ENCODE assay signal across 8 cellular contexts in the genomic region with DNA sequence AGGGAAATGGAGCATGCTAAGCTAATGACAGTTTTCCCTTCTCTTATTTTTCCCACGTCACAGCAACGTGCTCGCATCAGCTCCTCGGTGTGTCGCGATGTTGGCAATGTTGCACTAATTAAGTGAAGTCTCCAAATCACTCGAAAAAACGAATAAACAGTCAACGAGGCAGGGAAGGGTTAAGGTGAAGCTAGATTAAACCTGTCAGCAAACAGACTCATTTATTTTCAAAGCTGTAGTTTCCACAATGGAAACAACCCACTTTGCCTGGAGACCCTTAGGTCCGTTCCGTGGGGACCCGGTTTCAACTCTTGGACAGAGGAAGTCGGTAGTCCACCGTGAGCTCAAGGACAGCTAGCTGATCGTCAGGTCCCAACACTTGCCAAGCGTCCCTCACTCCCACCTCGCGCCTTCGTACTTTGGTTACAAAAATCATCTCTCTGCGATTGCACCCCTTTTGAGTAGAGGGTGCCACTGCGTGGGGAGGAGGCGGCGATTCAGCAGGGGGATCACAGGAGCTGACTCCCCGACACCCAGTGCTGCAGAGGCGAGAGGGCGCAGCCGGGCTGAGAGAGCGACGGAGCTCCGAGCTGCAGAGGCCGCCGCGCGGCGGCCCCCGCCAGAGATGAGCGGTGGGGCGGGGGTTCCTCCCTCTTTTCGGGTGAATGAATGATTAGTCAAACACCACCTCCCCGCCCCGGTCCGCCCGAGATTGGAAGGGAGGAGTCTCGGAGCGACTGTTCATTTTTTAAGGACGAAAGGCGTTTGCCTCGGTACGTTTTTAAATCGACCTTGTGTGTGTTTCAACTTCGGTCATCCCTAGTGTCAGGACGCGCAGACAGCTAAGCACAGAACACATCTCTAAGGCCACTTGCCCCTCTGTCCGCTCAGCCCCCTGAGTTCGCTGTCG. TPM values are rescaled to one million over a fixed set of nuclear protein-coding genes. Genes with fewer than 3 reads are reported as not detected.
DNase-seq lines count a peak whose midpoint lies in the region; ATAC-seq and TF ChIP-seq lines count a peak whose summit lies in the region.

No MANE protein-coding gene starts in this region.

- no TSS peak for BruUV-seq in Calu3 (replicated peaks; lab: Mats Ljungman, UMichigan)

- ATAC-seq in HG02610 (IDR thresholded peaks at IDR 0.05; ENCODE audit: unreplicated experiment) (peak; percentile 17), natural killer cell (peak; percentile 40 to 63 (median 61)), GM18519 (IDR thresholded peaks at IDR 0.05; ENCODE audit: low FRiP score, unreplicated experiment) (no peak), HG03520 (IDR thresholded peaks at IDR 0.05; ENCODE audit: unreplicated experiment) (no peak)
- peak; percentile 31 for ATAC-seq in activated CD8-positive, alpha-beta T cell treated with anti-CD3 and anti-CD28 coated beads, Interleukin-2, amount 10 ng/mL, durations not matched to agents 7 days and 5 days

- H3K36me3 Mint-ChIP-seq in Calu3 (ENCODE audit: insufficient read depth, unreplicated experiment) (peaks cover 12% of the 10 kb centered on the region), natural killer cell (no peaks in the 10 kb centered on the region)
- no peaks in the 10 kb centered on the region for H3K36me3 Mint-ChIP-seq in activated CD8-positive, alpha-beta T cell treated with anti-CD3 and anti-CD28 coated beads, Interleukin-2, amount 10 ng/mL, durations not matched to agents 7 days and 5 days (ENCODE audit: low read depth)

- CTCF ChIA-PET in Calu3 (lab: Charles Lee) = interaction anchor here (0.6 to 2.1 kb wide), 9 partner anchors 8 to 718 kb away, joined by 3 to 13 read pairs (median 5); no protein-coding TSS in a partner anchor
- CTCF ChIA-PET in activated CD8-positive, alpha-beta T cell treated with anti-CD3 and anti-CD28 coated beads, Interleukin-2, amount 10 ng/mL, durations not matched to agents 7 days and 5 days (lab: Charles Lee) = interaction anchor here (1.0 to 1.9 kb wide), 5 partner anchors 8 to 29 kb away, joined by 3 to 10 read pairs (median 5); no protein-coding TSS in a partner anchor

- H3K4me3 Mint-ChIP-seq in Calu3 (ENCODE audit: low read depth, unreplicated experiment) (peak overlapping the region; percentile 73), natural killer cell (peak overlapping the region; percentile 86)
- H3K4me3 Mint-ChIP-seq in activated CD8-positive, alpha-beta T cell treated with anti-CD3 and anti-CD28 coated beads, Interleukin-2, amount 10 ng/mL, durations not matched to agents 7 days and 5 days = peak overlapping the region; percentile 44

- H3K4me1 Mint-ChIP-seq in Calu3 (ENCODE audit: low read depth, unreplicated experiment) (no peaks in the 10 kb centered on the region), natural killer cell (peaks cover 7 to 11% of the 10 kb centered on the region in 2 donors)
- peaks cover 5% of the 10 kb centered on the region for H3K4me1 Mint-ChIP-seq in activated CD8-positive, alpha-beta T cell treated with anti-CD3 and anti-CD28 coated beads, Interleukin-2, amount 10 ng/mL, durations not matched to agents 7 days and 5 days (ENCODE audit: low read depth)

- H3K9me3 Mint-ChIP-seq in Calu3 (ENCODE audit: low read depth, unreplicated experiment) = no peaks in the 10 kb centered on the region
- H3K9me3 Mint-ChIP-seq in activated CD8-positive, alpha-beta T cell treated with anti-CD3 and anti-CD28 coated beads, Interleukin-2, amount 10 ng/mL, durations not matched to agents 7 days and 5 days (ENCODE audit: insufficient read depth) = no peaks in the 10 kb centered on the region
- no peaks in the 10 kb centered on the region for H3K9me3 Mint-ChIP-seq in natural killer cell

- DNase-seq in Calu3 (peak; percentile 24), foreskin fibroblast (peak; percentile 70 to 87), natural killer cell (no peak), ureter (ENCODE audit: low spot score) (peak; percentile 55)
- peak; percentile 21 for DNase-seq in activated CD8-positive, alpha-beta T cell treated with anti-CD3 and anti-CD28 coated beads, Interleukin-2, amount 10 ng/mL, durations not matched to agents 7 days and 5 days

- H3K27me3 Mint-ChIP-seq in Calu3 (ENCODE audit: unreplicated experiment) (peaks cover 94% of the 10 kb centered on the region), natural killer cell (ENCODE audit: low read depth in 2 of 2) (peaks cover 62 to 82% of the 10 kb centered on the region in 2 donors)
- peaks cover 59% of the 10 kb centered on the region for H3K27me3 Mint-ChIP-seq in activated CD8-positive, alpha-beta T cell treated with anti-CD3 and anti-CD28 coated beads, Interleukin-2, amount 10 ng/mL, durations not matched to agents 7 days and 5 days (ENCODE audit: low read depth)

- H3K27ac Mint-ChIP-seq in Calu3 (ENCODE audit: unreplicated experiment) (no peak overlapping the region), natural killer cell (no peak overlapping the region)
- H3K27ac Mint-ChIP-seq in activated CD8-positive, alpha-beta T cell treated with anti-CD3 and anti-CD28 coated beads, Interleukin-2, amount 10 ng/mL, durations not matched to agents 7 days and 5 days = no peak overlapping the region

- POLR2A ChIA-PET in activated CD8-positive, alpha-beta T cell treated with anti-CD3 and anti-CD28 coated beads, Interleukin-2, amount 10 ng/mL, durations not matched to agents 7 days and 5 days (lab: Charles Lee) = no interaction called here

- H3K4me3 ChIP-seq in foreskin fibroblast (ENCODE audit: low read depth in 1 of 2, low read length in 2 of 2) = peak overlapping the region; percentile 73 to 79

- TF ChIP-seq CTCF in Calu3 (IDR thresholded peaks at IDR 0.05; ENCODE audit: unreplicated experiment) = no peak
- peak; percentile 10 for TF ChIP-seq CTCF in foreskin fibroblast (IDR thresholded peaks at IDR 0.05; ENCODE audit: low read depth, low read length)
- no peak for TF ChIP-seq CTCF in natural killer cell (IDR thresholded peaks at IDR 0.05)

- intact Hi-C loops in Calu3 (cut with micrococcal nuclease; ENCODE audit: unreplicated experiment) (no loop called here), natural killer cell (cut with micrococcal nuclease) (no loop called here)

RNA-seq across cellular contexts. Expression of gene BMPER, which starts 1.3 kb away (rescaled TPM):
- total RNA-seq in Calu3 (2022) (not detected in 2 replicates), natural killer cell (under 1 TPM; 0.32 to 0.64 (median 0.50) TPM), ureter (6.8 TPM)
- not detected for total RNA-seq in activated CD8-positive, alpha-beta T cell treated with anti-CD3 and anti-CD28 coated beads, Interleukin-2, amount 10 ng/mL, durations not matched to agents 7 days and 5 days

Comparison
In these comparisons a context has a peak if more than half of its experiments do, and no peak if none do; other contexts are left out.
1. ATAC-seq: peak in HG02610 (single experiment), activated CD8-positive, alpha-beta T cell treated with anti-CD3 and anti-CD28 coated beads, Interleukin-2, amount 10 ng/mL, durations not matched to agents 7 days and 5 days (single experiment) and natural killer cell (3 of 3); none in GM18519 (single experiment) and HG03520 (single experiment).
2. Peak in every context shown above with its lines, with median percentiles within 50 percentile points of each other: H3K4me3 Mint-ChIP-seq.